Comparison of ENCODE assay signal across 16 cellular contexts in the genomic region with DNA sequence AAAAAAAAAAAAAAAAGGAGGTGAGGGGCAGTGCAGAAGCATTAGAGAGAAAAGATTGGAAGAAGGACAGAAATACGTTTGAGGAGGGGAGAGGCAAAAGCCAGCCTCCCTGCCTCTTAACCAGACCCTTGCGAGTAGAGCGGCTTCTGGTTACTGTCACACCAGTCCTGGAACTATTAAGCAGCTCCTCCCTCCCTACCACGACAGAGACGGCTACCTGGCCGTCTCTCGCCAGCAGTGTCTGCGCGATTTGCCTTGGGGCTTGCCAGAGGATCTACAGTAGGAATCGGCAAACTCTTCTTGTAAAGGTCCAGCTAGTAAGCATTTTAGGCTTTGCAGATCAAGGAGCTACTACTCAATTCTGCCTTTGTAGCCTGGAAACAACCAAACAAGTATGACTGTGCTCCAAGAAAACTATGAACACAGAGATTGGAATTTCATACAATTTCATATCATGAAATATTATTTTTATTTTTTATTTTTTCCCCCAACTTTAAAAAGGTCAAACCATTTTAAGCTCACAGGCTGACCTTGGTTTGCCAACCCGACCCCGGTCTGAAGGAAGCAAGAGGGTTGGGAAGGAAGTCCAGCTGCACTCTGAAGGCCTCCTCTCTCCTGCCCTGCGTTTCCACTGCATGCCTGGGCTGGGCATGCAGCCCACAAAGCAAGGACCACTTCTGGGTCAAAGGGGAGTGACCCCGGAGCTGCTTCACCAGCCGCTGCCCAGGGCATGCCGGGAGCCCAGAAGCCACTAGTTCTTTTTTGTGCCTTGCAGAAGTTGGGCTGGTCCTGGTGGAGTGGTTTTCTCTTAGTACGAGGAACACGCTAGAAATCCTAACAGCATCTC.
"Had no signal": no experiment of that assay in that cellular context is flagged by ENCODE, and none has a peak within 500 bp of the region (broad histone marks: within the 10 kb centered on the region; RNA-seq: fewer than 3 reads in every experiment).

No MANE protein-coding gene starts in this region.

- ATAC-seq: activated CD4-positive, CD25-positive, alpha-beta regulatory T cell treated with anti-CD3 and anti-CD28 coated beads, Interleukin-2, amount 50 U/mL, for 24 hours; body of pancreas; esophagus mucosa; heart right ventricle; left ventricle myocardium superior had no signal

- H3K9me3 Mint-ChIP-seq: central memory CD8-positive, alpha-beta T cell; dendritic cell treated with granulocyte-macrophage colony-stimulating factor and Interleukin-4, amounts not matched to agents 40 ng/mL and 50 ng/mL, for 4 days had no signal

- H3K4me3 Mint-ChIP-seq: central memory CD8-positive, alpha-beta T cell; dendritic cell treated with granulocyte-macrophage colony-stimulating factor and Interleukin-4, amounts not matched to agents 40 ng/mL and 50 ng/mL, for 4 days; nephron progenitor cell had no signal

- DNase-seq: activated naive CD4-positive, alpha-beta T cell treated with anti-CD3 and anti-CD28 coated beads, Interleukin-2, amount 50 U/mL, for 16 hours; activated T-cell treated with anti-CD3 and anti-CD28 coated beads, Interleukin-2, amount 50 U/mL, for 1 hour; body of pancreas; foreskin melanocyte; heart right ventricle; left ventricle myocardium superior; nephron progenitor cell; sigmoid colon; stimulated activated CD4-positive, alpha-beta T cell treated with anti-CD3 and anti-CD28 coated beads, Interleukin-15, amount 100 ng/mL, for 24 hours; stimulated activated CD4-positive, alpha-beta T cell treated with anti-CD3 and anti-CD28 coated beads, Interleukin-4, amount 100 ng/mL, for 24 hours; thyroid gland had no signal

- H3K27me3 ChIP-seq: body of pancreas, sigmoid colon, thyroid gland, vagina had no signal

- H3K27ac ChIP-seq: body of pancreas, sigmoid colon, thyroid gland, vagina had no signal

- H3K36me3 ChIP-seq: sigmoid colon, thyroid gland, vagina had no signal

- H3K27ac Mint-ChIP-seq: dendritic cell treated with granulocyte-macrophage colony-stimulating factor and Interleukin-4, amounts not matched to agents 40 ng/mL and 50 ng/mL, for 4 days; nephron progenitor cell had no signal

- H3K4me1 ChIP-seq: body of pancreas, sigmoid colon, vagina had no signal

- H3K9me3 ChIP-seq: body of pancreas, heart right ventricle, sigmoid colon, thyroid gland, vagina had no signal

- H3K4me1 Mint-ChIP-seq: central memory CD8-positive, alpha-beta T cell had no signal

- H3K4me3 ChIP-seq: body of pancreas, heart right ventricle, sigmoid colon, thyroid gland, vagina had no signal
